2 cellular contexts compared by ENCODE assay signal in genomic region chr3:170098753-170099152, GRCh38.
TF ChIP-seq lines count a peak whose summit lies in the region.

No MANE protein-coding gene starts in this region.

TF ChIP-seq in IMR-90, 13 proteins besides CTCF, POLR2A, EP300 and RAD21:
- TF ChIP-seq, protein P1, sequence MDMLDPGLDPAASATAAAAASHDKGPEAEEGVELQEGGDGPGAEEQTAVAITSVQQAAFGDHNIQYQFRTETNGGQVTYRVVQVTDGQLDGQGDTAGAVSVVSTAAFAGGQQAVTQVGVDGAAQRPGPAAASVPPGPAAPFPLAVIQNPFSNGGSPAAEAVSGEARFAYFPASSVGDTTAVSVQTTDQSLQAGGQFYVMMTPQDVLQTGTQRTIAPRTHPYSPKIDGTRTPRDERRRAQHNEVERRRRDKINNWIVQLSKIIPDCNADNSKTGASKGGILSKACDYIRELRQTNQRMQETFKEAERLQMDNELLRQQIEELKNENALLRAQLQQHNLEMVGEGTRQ (IDR thresholded peaks at IDR 0.05; ENCODE audit: low read depth, low read length), result no peak
- TF ChIP-seq MAFK (IDR thresholded peaks at IDR 0.05; ENCODE audit: low read depth, low read length) (no peak), RFX5 (IDR thresholded peaks at IDR 0.05; ENCODE audit: low read depth, low read length) (no peak), MXI1 (IDR thresholded peaks at IDR 0.05; ENCODE audit: borderline replicate concordance, low read depth, low read length) (no peak), FOS (IDR thresholded peaks at IDR 0.05; ENCODE audit: low read depth, low read length) (no peak), BHLHE40 (IDR thresholded peaks at IDR 0.05; ENCODE audit: low read depth, low read length) (no peak), MAZ (IDR thresholded peaks at IDR 0.05; ENCODE audit: borderline replicate concordance, low read depth, low read length) (no peak), SMC3 (IDR thresholded peaks at IDR 0.05; ENCODE audit: low read depth, low read length) (no peak), CHD1 (IDR thresholded peaks at IDR 0.05; ENCODE audit: low read depth, low read length) (no peak)
- TF ChIP-seq, protein P2, sequence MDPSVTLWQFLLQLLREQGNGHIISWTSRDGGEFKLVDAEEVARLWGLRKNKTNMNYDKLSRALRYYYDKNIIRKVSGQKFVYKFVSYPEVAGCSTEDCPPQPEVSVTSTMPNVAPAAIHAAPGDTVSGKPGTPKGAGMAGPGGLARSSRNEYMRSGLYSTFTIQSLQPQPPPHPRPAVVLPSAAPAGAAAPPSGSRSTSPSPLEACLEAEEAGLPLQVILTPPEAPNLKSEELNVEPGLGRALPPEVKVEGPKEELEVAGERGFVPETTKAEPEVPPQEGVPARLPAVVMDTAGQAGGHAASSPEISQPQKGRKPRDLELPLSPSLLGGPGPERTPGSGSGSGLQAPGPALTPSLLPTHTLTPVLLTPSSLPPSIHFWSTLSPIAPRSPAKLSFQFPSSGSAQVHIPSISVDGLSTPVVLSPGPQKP (IDR thresholded peaks at IDR 0.05; ENCODE audit: borderline replicate concordance, low read depth, low read length), result no peak

TF ChIP-seq in WTC11, 78 proteins besides CTCF, POLR2A, EP300 and RAD21:
- TF ChIP-seq ZNF263 (CRISPR knock-in tag; IDR thresholded peaks at IDR 0.05; ENCODE audit: low read depth) (no peak), ARID4B (CRISPR knock-in tag; IDR thresholded peaks at IDR 0.05; ENCODE audit: borderline replicate concordance) (no peak), HMGA2 (CRISPR knock-in tag; IDR thresholded peaks at IDR 0.05) (no peak), ZMAT4 (CRISPR knock-in tag; IDR thresholded peaks at IDR 0.05) (no peak), JUN (CRISPR knock-in tag; IDR thresholded peaks at IDR 0.05) (no peak), ESRRA (CRISPR knock-in tag; IDR thresholded peaks at IDR 0.05; ENCODE audit: borderline replicate concordance) (no peak), ZNF219 (CRISPR knock-in tag; IDR thresholded peaks at IDR 0.05; ENCODE audit: borderline replicate concordance) (no peak), ZBTB43 (CRISPR knock-in tag; IDR thresholded peaks at IDR 0.05) (no peak), MXD4 (CRISPR knock-in tag; IDR thresholded peaks at IDR 0.05; ENCODE audit: borderline replicate concordance) (no peak), ZNF532 (CRISPR knock-in tag; IDR thresholded peaks at IDR 0.05; ENCODE audit: borderline replicate concordance) (no peak)
- TF ChIP-seq, protein P3, sequence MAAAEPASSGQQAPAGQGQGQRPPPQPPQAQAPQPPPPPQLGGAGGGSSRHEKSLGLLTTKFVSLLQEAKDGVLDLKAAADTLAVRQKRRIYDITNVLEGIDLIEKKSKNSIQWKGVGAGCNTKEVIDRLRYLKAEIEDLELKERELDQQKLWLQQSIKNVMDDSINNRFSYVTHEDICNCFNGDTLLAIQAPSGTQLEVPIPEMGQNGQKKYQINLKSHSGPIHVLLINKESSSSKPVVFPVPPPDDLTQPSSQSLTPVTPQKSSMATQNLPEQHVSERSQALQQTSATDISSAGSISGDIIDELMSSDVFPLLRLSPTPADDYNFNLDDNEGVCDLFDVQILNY (CRISPR knock-in tag; IDR thresholded peaks at IDR 0.05), result no peak
- TF ChIP-seq, protein P4, sequence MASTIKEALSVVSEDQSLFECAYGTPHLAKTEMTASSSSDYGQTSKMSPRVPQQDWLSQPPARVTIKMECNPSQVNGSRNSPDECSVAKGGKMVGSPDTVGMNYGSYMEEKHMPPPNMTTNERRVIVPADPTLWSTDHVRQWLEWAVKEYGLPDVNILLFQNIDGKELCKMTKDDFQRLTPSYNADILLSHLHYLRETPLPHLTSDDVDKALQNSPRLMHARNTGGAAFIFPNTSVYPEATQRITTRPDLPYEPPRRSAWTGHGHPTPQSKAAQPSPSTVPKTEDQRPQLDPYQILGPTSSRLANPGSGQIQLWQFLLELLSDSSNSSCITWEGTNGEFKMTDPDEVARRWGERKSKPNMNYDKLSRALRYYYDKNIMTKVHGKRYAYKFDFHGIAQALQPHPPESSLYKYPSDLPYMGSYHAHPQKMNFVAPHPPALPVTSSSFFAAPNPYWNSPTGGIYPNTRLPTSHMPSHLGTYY (CRISPR knock-in tag; IDR thresholded peaks at IDR 0.05), result no peak
- TF ChIP-seq, protein P5, sequence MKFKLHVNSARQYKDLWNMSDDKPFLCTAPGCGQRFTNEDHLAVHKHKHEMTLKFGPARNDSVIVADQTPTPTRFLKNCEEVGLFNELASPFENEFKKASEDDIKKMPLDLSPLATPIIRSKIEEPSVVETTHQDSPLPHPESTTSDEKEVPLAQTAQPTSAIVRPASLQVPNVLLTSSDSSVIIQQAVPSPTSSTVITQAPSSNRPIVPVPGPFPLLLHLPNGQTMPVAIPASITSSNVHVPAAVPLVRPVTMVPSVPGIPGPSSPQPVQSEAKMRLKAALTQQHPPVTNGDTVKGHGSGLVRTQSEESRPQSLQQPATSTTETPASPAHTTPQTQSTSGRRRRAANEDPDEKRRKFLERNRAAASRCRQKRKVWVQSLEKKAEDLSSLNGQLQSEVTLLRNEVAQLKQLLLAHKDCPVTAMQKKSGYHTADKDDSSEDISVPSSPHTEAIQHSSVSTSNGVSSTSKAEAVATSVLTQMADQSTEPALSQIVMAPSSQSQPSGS (CRISPR knock-in tag; IDR thresholded peaks at IDR 0.05; ENCODE audit: borderline replicate concordance, low read depth), result no peak
- TF ChIP-seq, protein P6, sequence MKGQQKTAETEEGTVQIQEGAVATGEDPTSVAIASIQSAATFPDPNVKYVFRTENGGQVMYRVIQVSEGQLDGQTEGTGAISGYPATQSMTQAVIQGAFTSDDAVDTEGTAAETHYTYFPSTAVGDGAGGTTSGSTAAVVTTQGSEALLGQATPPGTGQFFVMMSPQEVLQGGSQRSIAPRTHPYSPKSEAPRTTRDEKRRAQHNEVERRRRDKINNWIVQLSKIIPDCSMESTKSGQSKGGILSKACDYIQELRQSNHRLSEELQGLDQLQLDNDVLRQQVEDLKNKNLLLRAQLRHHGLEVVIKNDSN (CRISPR knock-in tag; IDR thresholded peaks at IDR 0.05), result no peak
